In the genomic region with DNA sequence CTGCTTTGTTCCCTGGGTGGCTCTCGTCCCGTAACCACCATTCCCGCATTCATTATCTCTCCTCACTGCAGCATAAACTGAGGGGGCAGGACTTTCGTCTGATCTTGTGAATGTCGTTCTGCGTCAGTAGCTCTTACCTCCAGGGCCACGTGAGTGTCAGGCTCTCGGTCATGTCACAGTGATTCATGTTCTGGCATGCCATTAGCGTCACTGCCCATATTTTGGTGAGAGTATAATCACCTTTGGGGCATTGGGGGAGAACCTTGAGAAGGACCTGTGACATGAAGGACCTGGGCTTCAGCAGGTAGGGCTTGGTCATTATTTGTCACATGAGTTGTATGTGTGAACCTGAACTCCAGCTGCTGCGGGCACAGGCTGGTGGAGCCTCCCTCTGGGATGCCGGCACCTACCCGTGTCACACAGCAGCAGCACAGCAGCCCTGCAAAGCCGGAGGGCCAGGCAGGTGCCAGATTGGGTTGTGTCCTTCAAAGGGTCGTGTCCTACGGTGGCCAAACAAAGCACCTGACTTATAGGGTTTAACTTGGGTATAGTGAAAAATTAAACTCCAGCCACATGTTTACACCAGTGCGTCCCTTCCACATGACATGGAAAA, we compare ENCODE assay signal across 23 cellular contexts.
DNase-seq lines count a peak whose midpoint lies in the region; ATAC-seq, FAIRE-seq and TF ChIP-seq lines count a peak whose summit lies in the region.
"Had no signal": no experiment of that assay in that cellular context is flagged by ENCODE, and none has a peak within 500 bp of the region (broad histone marks: within the 10 kb centered on the region; RNA-seq: fewer than 3 reads in every experiment).

No MANE protein-coding gene starts in this region.

- no peaks in the 10 kb centered on the region for H3F3A ChIP-seq in neural progenitor cell (ENCODE audit: low read depth)

- H3K4me1 ChIP-seq in kidney (ENCODE audit: control insufficient read depth in 1 of 2, insufficient read depth in 1 of 2, low read depth in 1 of 2, low read length in 2 of 2) = peaks cover 2 to 10% of the 10 kb centered on the region in 2 donors
- no peaks in the 10 kb centered on the region for H3K4me1 ChIP-seq in neural progenitor cell
- no peaks in the 10 kb centered on the region for H3K4me1 ChIP-seq in right cardiac atrium (ENCODE audit: control insufficient read depth, insufficient read depth, low read length)
- H3K4me1 ChIP-seq: BLaER1, HAP-1, SJSA1 had no signal

- CTCF ChIA-PET in activated B cell treated with CpG ODN at 0.5 μM for 24 hours (lab: Charles Lee) = no interaction called here
- CTCF ChIA-PET in activated CD4-positive, alpha-beta memory T cell treated with anti-CD3 and anti-CD28 coated beads, Interleukin-2, amount 10 ng/mL, durations not matched to agents 7 days and 5 days (lab: Charles Lee) = no interaction called here

- H3K4me1 Mint-ChIP-seq in activated B cell treated with CpG ODN at 0.5 μM for 24 hours (peaks cover 52% of the 10 kb centered on the region), neural progenitor cell (peaks cover 5% of the 10 kb centered on the region), glutamatergic neuron (ENCODE audit: low read depth, unreplicated experiment) (no peaks in the 10 kb centered on the region)
- peaks cover 19 to 28% of the 10 kb centered on the region in 2 donors for H3K4me1 Mint-ChIP-seq in stimulated activated naive B cell treated with anti-CD40 and anti-IgM and Interleukin-4, amounts not matched to agents 10 μg/mL and 1 μg/mL and 100 μg/mL, for 72 hours
- H3K4me1 Mint-ChIP-seq in activated CD4-positive, alpha-beta memory T cell treated with anti-CD3 and anti-CD28 coated beads, Interleukin-2, amount 10 ng/mL, durations not matched to agents 7 days and 5 days = no peaks in the 10 kb centered on the region
- H3K4me1 Mint-ChIP-seq: CD4-positive, CD25-positive, alpha-beta regulatory T cell had no signal

- H3K9me3 Mint-ChIP-seq in activated B cell treated with CpG ODN at 0.5 μM for 24 hours (no peaks in the 10 kb centered on the region), neural progenitor cell (no peaks in the 10 kb centered on the region), glutamatergic neuron (ENCODE audit: unreplicated experiment) (peaks cover 1% of the 10 kb centered on the region)
- H3K9me3 Mint-ChIP-seq in stimulated activated naive B cell treated with anti-CD40 and anti-IgM and Interleukin-4, amounts not matched to agents 10 μg/mL and 1 μg/mL and 100 μg/mL, for 72 hours = no peaks in the 10 kb centered on the region
- H3K9me3 Mint-ChIP-seq in activated CD4-positive, alpha-beta memory T cell treated with anti-CD3 and anti-CD28 coated beads, Interleukin-2, amount 10 ng/mL, durations not matched to agents 7 days and 5 days = no peaks in the 10 kb centered on the region
- H3K9me3 Mint-ChIP-seq: GM23338 had no signal

- POLR2A ChIA-PET in activated B cell treated with CpG ODN at 0.5 μM for 24 hours (lab: Charles Lee) = no interaction called here
- POLR2A ChIA-PET in activated CD4-positive, alpha-beta memory T cell treated with anti-CD3 and anti-CD28 coated beads, Interleukin-2, amount 10 ng/mL, durations not matched to agents 7 days and 5 days (lab: Charles Lee) = no interaction called here

- H3K27me3 Mint-ChIP-seq in activated B cell treated with CpG ODN at 0.5 μM for 24 hours = no peaks in the 10 kb centered on the region
- peaks cover 6% of the 10 kb centered on the region for H3K27me3 Mint-ChIP-seq in neural progenitor cell (ENCODE audit: insufficient read depth, low read depth)
- no peaks in the 10 kb centered on the region for H3K27me3 Mint-ChIP-seq in stimulated activated naive B cell treated with anti-CD40 and anti-IgM and Interleukin-4, amounts not matched to agents 10 μg/mL and 1 μg/mL and 100 μg/mL, for 72 hours
- no peaks in the 10 kb centered on the region for H3K27me3 Mint-ChIP-seq in activated CD4-positive, alpha-beta memory T cell treated with anti-CD3 and anti-CD28 coated beads, Interleukin-2, amount 10 ng/mL, durations not matched to agents 7 days and 5 days
- H3K27me3 Mint-ChIP-seq in glutamatergic neuron (ENCODE audit: unreplicated experiment) = peaks cover 3% of the 10 kb centered on the region
- H3K27me3 Mint-ChIP-seq: CD4-positive, CD25-positive, alpha-beta regulatory T cell had no signal

- no peak overlapping the region for H3K4me2 ChIP-seq in neural progenitor cell
- H3K4me2 ChIP-seq: BLaER1, GM23338 had no signal

- H3K9me3 ChIP-seq in kidney (ENCODE audit: control insufficient read depth in 1 of 2, low read length in 2 of 2) (no peaks in the 10 kb centered on the region), neural progenitor cell (ENCODE audit: low read depth) (no peaks in the 10 kb centered on the region), right cardiac atrium (ENCODE audit: control insufficient read depth, low read length) (no peaks in the 10 kb centered on the region)
- H3K9me3 ChIP-seq: BLaER1, HAP-1, SJSA1 had no signal

- H3K9ac ChIP-seq in kidney (ENCODE audit: low read length in 2 of 2) (peak overlapping the region in 1 of 2 donors; percentile 16), neural progenitor cell (no peak overlapping the region)
- H3K9ac ChIP-seq: BLaER1 had no signal

- no peak for DNase-seq in activated B cell treated with CpG ODN at 0.5 μM for 24 hours
- DNase-seq in kidney = no peak
- DNase-seq in neural progenitor cell (ENCODE audit: low spot score) = no peak
- DNase-seq in stimulated activated naive B cell treated with anti-CD40 and anti-IgM and Interleukin-4, amounts not matched to agents 10 μg/mL and 1 μg/mL and 100 μg/mL, for 72 hours = no peak
- DNase-seq in activated CD4-positive, alpha-beta memory T cell treated with anti-CD3 and anti-CD28 coated beads, Interleukin-2, amount 10 ng/mL, durations not matched to agents 7 days and 5 days = no peak
- no peak for DNase-seq in NCI-H1417 (lab: John Stamatoyannopoulos, UW)
- DNase-seq in right cardiac atrium = no peak
- DNase-seq in glutamatergic neuron = no peak
- DNase-seq: CD4-positive, CD25-positive, alpha-beta regulatory T cell; HFFc6; KBM-7; MV-4-11; NCI-H1105 treated with DMSO at 0.1 percent for 48 hours; NCI-H2029 treated with DMSO at 0.1 percent for 48 hours; NCI-H2227 treated with DMSO at 0.1 percent for 48 hours; NCI-H526 treated with DMSO at 0.1 percent for 48 hours; Right ventricle myocardium superior; RPMI8226 had no signal

- no peak overlapping the region for H3K4me3 ChIP-seq in kidney (ENCODE audit: low read length in 2 of 2)
- no peak overlapping the region for H3K4me3 ChIP-seq in neural progenitor cell
- H3K4me3 ChIP-seq in right cardiac atrium (ENCODE audit: low read length) = no peak overlapping the region
- H3K4me3 ChIP-seq: BLaER1, GM23338, HAP-1, SJSA1 had no signal

- no peak overlapping the region for H3K4me3 Mint-ChIP-seq in activated B cell treated with CpG ODN at 0.5 μM for 24 hours
- H3K4me3 Mint-ChIP-seq in neural progenitor cell = peak overlapping the region; percentile 17
- H3K4me3 Mint-ChIP-seq in stimulated activated naive B cell treated with anti-CD40 and anti-IgM and Interleukin-4, amounts not matched to agents 10 μg/mL and 1 μg/mL and 100 μg/mL, for 72 hours = no peak overlapping the region
- no peak overlapping the region for H3K4me3 Mint-ChIP-seq in activated CD4-positive, alpha-beta memory T cell treated with anti-CD3 and anti-CD28 coated beads, Interleukin-2, amount 10 ng/mL, durations not matched to agents 7 days and 5 days
- H3K4me3 Mint-ChIP-seq in glutamatergic neuron (ENCODE audit: unreplicated experiment) = no peak overlapping the region
- H3K4me3 Mint-ChIP-seq: CD4-positive, CD25-positive, alpha-beta regulatory T cell; GM23338; HFFc6 had no signal

- H3K27ac ChIP-seq in kidney (ENCODE audit: low read depth in 2 of 2, low read length in 2 of 2) = peak overlapping the region; percentile 80 to 92
- no peak overlapping the region for H3K27ac ChIP-seq in neural progenitor cell
- H3K27ac ChIP-seq in right cardiac atrium (ENCODE audit: low read length) = no peak overlapping the region
- H3K27ac ChIP-seq: BLaER1, SJSA1 had no signal

- H3K27me3 ChIP-seq in neural progenitor cell (no peaks in the 10 kb centered on the region), right cardiac atrium (ENCODE audit: control insufficient read depth, insufficient read depth) (no peaks in the 10 kb centered on the region)
- H3K27me3 ChIP-seq: BLaER1, SJSA1 had no signal

- peaks cover 0 to 3% of the 10 kb centered on the region in 2 donors for H3K36me3 ChIP-seq in kidney (ENCODE audit: control insufficient read depth in 1 of 2, insufficient read depth in 2 of 2, low read length in 2 of 2)
- H3K36me3 ChIP-seq in neural progenitor cell = no peaks in the 10 kb centered on the region
- H3K36me3 ChIP-seq: BLaER1, HAP-1, SJSA1 had no signal

- 96% methylated on average over 16 of the region's 16 CpGs for WGBS in right cardiac atrium

- no peaks in the 10 kb centered on the region for H3K79me2 ChIP-seq in neural progenitor cell (ENCODE audit: low read depth)

- H3K36me3 Mint-ChIP-seq in activated B cell treated with CpG ODN at 0.5 μM for 24 hours (ENCODE audit: low read depth) (peaks cover 37% of the 10 kb centered on the region), neural progenitor cell (no peaks in the 10 kb centered on the region), glutamatergic neuron (ENCODE audit: unreplicated experiment) (no peaks in the 10 kb centered on the region)
- H3K36me3 Mint-ChIP-seq in stimulated activated naive B cell treated with anti-CD40 and anti-IgM and Interleukin-4, amounts not matched to agents 10 μg/mL and 1 μg/mL and 100 μg/mL, for 72 hours = peaks cover 13 to 22% of the 10 kb centered on the region in 2 donors
- H3K36me3 Mint-ChIP-seq in activated CD4-positive, alpha-beta memory T cell treated with anti-CD3 and anti-CD28 coated beads, Interleukin-2, amount 10 ng/mL, durations not matched to agents 7 days and 5 days (ENCODE audit: low read depth) = no peaks in the 10 kb centered on the region
- H3K36me3 Mint-ChIP-seq: CD4-positive, CD25-positive, alpha-beta regulatory T cell had no signal

- FAIRE-seq in kidney (lab: Jason Lieb, UNC) = no peak
- FAIRE-seq: D721Med had no signal

- no peak overlapping the region for H2AFZ ChIP-seq in neural progenitor cell (replicated peaks)
- H2AFZ ChIP-seq: GM23338 had no signal

- intact Hi-C loops in activated B cell treated with CpG ODN at 0.5 μM for 24 hours (cut with micrococcal nuclease) = no loop called here
- intact Hi-C loops in kidney (cut with DNase I) = no loop called here
- intact Hi-C loops in right cardiac atrium (cut with DNase I) = no loop called here

- H3K27ac Mint-ChIP-seq in activated B cell treated with CpG ODN at 0.5 μM for 24 hours (peak overlapping the region; percentile 51), neural progenitor cell (no peak overlapping the region), glutamatergic neuron (ENCODE audit: unreplicated experiment) (no peak overlapping the region)
- peak overlapping the region; percentile 65 for H3K27ac Mint-ChIP-seq in stimulated activated naive B cell treated with anti-CD40 and anti-IgM and Interleukin-4, amounts not matched to agents 10 μg/mL and 1 μg/mL and 100 μg/mL, for 72 hours
- no peak overlapping the region for H3K27ac Mint-ChIP-seq in activated CD4-positive, alpha-beta memory T cell treated with anti-CD3 and anti-CD28 coated beads, Interleukin-2, amount 10 ng/mL, durations not matched to agents 7 days and 5 days
- H3K27ac Mint-ChIP-seq: CD4-positive, CD25-positive, alpha-beta regulatory T cell; GM23338; HFFc6 had no signal

- TF ChIP-seq CTCF in activated B cell treated with CpG ODN at 0.5 μM for 24 hours (IDR thresholded peaks at IDR 0.05) (no peak), kidney (IDR thresholded peaks at IDR 0.05; ENCODE audit: borderline replicate concordance, extremely low read depth, insufficient read depth) (no peak), neural progenitor cell (IDR thresholded peaks at IDR 0.05) (no peak), glutamatergic neuron (IDR thresholded peaks at IDR 0.05; ENCODE audit: partially characterized antibody, unreplicated experiment) (no peak)

- ATAC-seq in activated B cell treated with CpG ODN at 0.5 μM for 24 hours (ENCODE audit: low read depth) (no peak), right cardiac atrium (no peak)
- ATAC-seq in stimulated activated naive B cell treated with anti-CD40 and anti-IgM and Interleukin-4, amounts not matched to agents 10 μg/mL and 1 μg/mL and 100 μg/mL, for 72 hours (replicated peaks) = no peak
- ATAC-seq: GM23338 had no signal

- no peaks in the 10 kb centered on the region for H4K20me1 ChIP-seq in neural progenitor cell (ENCODE audit: low read depth)
- H4K20me1 ChIP-seq: BLaER1 had no signal

Comparison
In these comparisons a context has a peak if more than half of its experiments do, and no peak if none do; other contexts are left out.
1. H3K27ac Mint-ChIP-seq: peak in activated B cell treated with CpG ODN at 0.5 μM for 24 hours (single experiment) and stimulated activated naive B cell treated with anti-CD40 and anti-IgM and Interleukin-4, amounts not matched to agents 10 μg/mL and 1 μg/mL and 100 μg/mL, for 72 hours (single experiment); none in neural progenitor cell (single experiment), activated CD4-positive, alpha-beta memory T cell treated with anti-CD3 and anti-CD28 coated beads, Interleukin-2, amount 10 ng/mL, durations not matched to agents 7 days and 5 days (single experiment) and glutamatergic neuron (single experiment).
2. H3K27ac ChIP-seq: peak in kidney (2 of 2); none in neural progenitor cell (single experiment) and right cardiac atrium (single experiment).